17 cellular contexts compared by ENCODE assay signal in genomic region chr17:32915108-32915700, GRCh38. TPM values are rescaled to one million over a fixed set of nuclear protein-coding genes. Genes with fewer than 3 reads are reported as not detected.
DNase-seq lines count a peak whose midpoint lies in the region; ATAC-seq and TF ChIP-seq lines count a peak whose summit lies in the region.
"Had no signal": no experiment of that assay in that cellular context is flagged by ENCODE, and none has a peak within 500 bp of the region (broad histone marks: within the 10 kb centered on the region; RNA-seq: fewer than 3 reads in every experiment).

No MANE protein-coding gene starts in this region.

- H3K27ac Mint-ChIP-seq in activated CD4-positive, alpha-beta T cell treated with anti-CD3 and anti-CD28 coated beads, Interleukin-2, amount 10 ng/mL, durations not matched to agents 24 days and 14 days = no peak overlapping the region
- H3K27ac Mint-ChIP-seq in T-helper 1 cell treated with Interleukin-12 subunit alpha and Interleukin-12 subunit beta and Interleukin-4 antibody, amounts not matched to agents 30 μg/mL and 1 μg/mL, for 36 hours = peak overlapping the region; percentile 11

- ATAC-seq in lung (ENCODE audit: insufficient read depth, low FRiP score) = no peak
- ATAC-seq in HG03135 (IDR thresholded peaks at IDR 0.05; ENCODE audit: unreplicated experiment) = no peak
- ATAC-seq: HepG2 had no signal

- no peaks in the 10 kb centered on the region for H3K36me3 ChIP-seq in lung (ENCODE audit: control insufficient read depth in 2 of 2, insufficient read depth in 2 of 2, low read length in 2 of 2)

- TF ChIP-seq CTCF in lung (IDR thresholded peaks at IDR 0.05; ENCODE audit: control extremely low read depth, extremely low read depth) = no peak

- no peaks in the 10 kb centered on the region for H3K36me3 Mint-ChIP-seq in activated CD4-positive, alpha-beta T cell treated with anti-CD3 and anti-CD28 coated beads, Interleukin-2, amount 10 ng/mL, durations not matched to agents 24 days and 14 days (ENCODE audit: low read depth)
- no peaks in the 10 kb centered on the region for H3K36me3 Mint-ChIP-seq in T-helper 1 cell treated with Interleukin-12 subunit alpha and Interleukin-12 subunit beta and Interleukin-4 antibody, amounts not matched to agents 30 μg/mL and 1 μg/mL, for 36 hours (ENCODE audit: low read depth)

- no peak overlapping the region for H3K4me3 ChIP-seq in lung

- peaks cover 37% of the 10 kb centered on the region for H3K4me1 Mint-ChIP-seq in activated CD4-positive, alpha-beta T cell treated with anti-CD3 and anti-CD28 coated beads, Interleukin-2, amount 10 ng/mL, durations not matched to agents 24 days and 14 days
- H3K4me1 Mint-ChIP-seq in T-helper 1 cell treated with Interleukin-12 subunit alpha and Interleukin-12 subunit beta and Interleukin-4 antibody, amounts not matched to agents 30 μg/mL and 1 μg/mL, for 36 hours (ENCODE audit: low read depth) = peaks cover 35% of the 10 kb centered on the region

- WGBS in lung, 2 donors = 43 to 81% methylated on average over 2 of the region's 2 CpGs

- DNase-seq in activated CD4-positive, alpha-beta T cell treated with anti-CD3 and anti-CD28 coated beads, Interleukin-2, amount 10 ng/mL, durations not matched to agents 24 days and 14 days = peak; percentile 50
- DNase-seq in activated CD4-positive, alpha-beta T cell treated with anti-CD3 and anti-CD28 coated beads for 1 hour = no peak
- DNase-seq in NCI-H2029 treated with DMSO at 0.1 percent for 48 hours (lab: John Stamatoyannopoulos, UW) (peak; percentile 26), lung (ENCODE audit: low spot score) (peak; percentile 28), NK-92 (lab: John Stamatoyannopoulos, UW; ENCODE audit: unreplicated experiment) (no peak)
- DNase-seq: EL, H7, NCI-H1092, NCI-H2171, NCI-H446, NCI-H82, SHP77, SK-N-SH had no signal

- peaks cover 10% of the 10 kb centered on the region for H3K27me3 Mint-ChIP-seq in activated CD4-positive, alpha-beta T cell treated with anti-CD3 and anti-CD28 coated beads, Interleukin-2, amount 10 ng/mL, durations not matched to agents 24 days and 14 days
- peaks cover under 1% of the 10 kb centered on the region for H3K27me3 Mint-ChIP-seq in T-helper 1 cell treated with Interleukin-12 subunit alpha and Interleukin-12 subunit beta and Interleukin-4 antibody, amounts not matched to agents 30 μg/mL and 1 μg/mL, for 36 hours (ENCODE audit: low read depth)

- no peak overlapping the region for H3K4me3 Mint-ChIP-seq in activated CD4-positive, alpha-beta T cell treated with anti-CD3 and anti-CD28 coated beads, Interleukin-2, amount 10 ng/mL, durations not matched to agents 24 days and 14 days
- peak overlapping the region; percentile 5 for H3K4me3 Mint-ChIP-seq in T-helper 1 cell treated with Interleukin-12 subunit alpha and Interleukin-12 subunit beta and Interleukin-4 antibody, amounts not matched to agents 30 μg/mL and 1 μg/mL, for 36 hours

- H3K27me3 ChIP-seq in lung (ENCODE audit: control insufficient read depth, insufficient read depth) = no peaks in the 10 kb centered on the region

- H3K9me3 ChIP-seq in lung (ENCODE audit: control insufficient read depth in 2 of 2, insufficient read depth in 1 of 2, low read length in 1 of 2) = peaks cover 0 to 2% of the 10 kb centered on the region in 2 donors
- H3K9me3 ChIP-seq: SK-N-SH had no signal

- no peaks in the 10 kb centered on the region for H3K4me1 ChIP-seq in lung (ENCODE audit: control insufficient read depth in 2 of 2, insufficient read depth in 2 of 2, low read length in 2 of 2)

- no peak overlapping the region for H3K27ac ChIP-seq in lung (ENCODE audit: low read depth in 1 of 2, low read length in 1 of 2)
- H3K27ac ChIP-seq: C4-2B had no signal

- intact Hi-C loops in activated CD4-positive, alpha-beta T cell treated with anti-CD3 and anti-CD28 coated beads, Interleukin-2, amount 10 ng/mL, durations not matched to agents 24 days and 14 days (cut with micrococcal nuclease) = loop anchor here (2.0 kb wide), 1 partner anchor 38 kb away; the partner anchor contains the start of gene MYO1D

- no peaks in the 10 kb centered on the region for H3K9me3 Mint-ChIP-seq in activated CD4-positive, alpha-beta T cell treated with anti-CD3 and anti-CD28 coated beads, Interleukin-2, amount 10 ng/mL, durations not matched to agents 24 days and 14 days
- H3K9me3 Mint-ChIP-seq in T-helper 1 cell treated with Interleukin-12 subunit alpha and Interleukin-12 subunit beta and Interleukin-4 antibody, amounts not matched to agents 30 μg/mL and 1 μg/mL, for 36 hours = no peaks in the 10 kb centered on the region

RNA-seq across cellular contexts. Expression of gene TMEM98, which starts 12.7 kb away (rescaled TPM):
- 0.43 and 0.82 TPM in 2 replicates for total RNA-seq in activated CD4-positive, alpha-beta T cell treated with anti-CD3 and anti-CD28 coated beads, Interleukin-2, amount 10 ng/mL, durations not matched to agents 24 days and 14 days
- total RNA-seq in lung = 100 to 1,000 TPM in 1 of 2 donors, 10 to 100 TPM in 1; 46.8 to 176 TPM
- 10 to 100 TPM; 28.4 to 45.8 TPM for polyA plus RNA-seq in lung

RNA-seq across cellular contexts. Expression of gene MYO1D, which starts 38.3 kb away (rescaled TPM):
- total RNA-seq in activated CD4-positive, alpha-beta T cell treated with anti-CD3 and anti-CD28 coated beads, Interleukin-2, amount 10 ng/mL, durations not matched to agents 24 days and 14 days = 12.4 and 12.9 TPM in 2 replicates
- total RNA-seq in lung = 10 to 100 TPM; 73.1 to 75.8 TPM
- 10 to 100 TPM; 22.0 to 49.7 TPM for polyA plus RNA-seq in lung

Comparison
In these comparisons a context has a peak if more than half of its experiments do, and no peak if none do; other contexts are left out.
1. DNase-seq: peak in activated CD4-positive, alpha-beta T cell treated with anti-CD3 and anti-CD28 coated beads, Interleukin-2, amount 10 ng/mL, durations not matched to agents 24 days and 14 days (single experiment), NCI-H2029 treated with DMSO at 0.1 percent for 48 hours (single experiment) and lung (single experiment); none in activated CD4-positive, alpha-beta T cell treated with anti-CD3 and anti-CD28 coated beads for 1 hour (single experiment) and NK-92 (single experiment).
2. RNA of gene TMEM98, which starts 12.7 kb away (total RNA-seq): 46.8 to 176 TPM in lung; 0.43 to 0.82 TPM in activated CD4-positive, alpha-beta T cell treated with anti-CD3 and anti-CD28 coated beads, Interleukin-2, amount 10 ng/mL, durations not matched to agents 24 days and 14 days; every median in the first group is over 10 times any median in the second.